ENCODE assay signal across 1 cellular context in the genomic region with DNA sequence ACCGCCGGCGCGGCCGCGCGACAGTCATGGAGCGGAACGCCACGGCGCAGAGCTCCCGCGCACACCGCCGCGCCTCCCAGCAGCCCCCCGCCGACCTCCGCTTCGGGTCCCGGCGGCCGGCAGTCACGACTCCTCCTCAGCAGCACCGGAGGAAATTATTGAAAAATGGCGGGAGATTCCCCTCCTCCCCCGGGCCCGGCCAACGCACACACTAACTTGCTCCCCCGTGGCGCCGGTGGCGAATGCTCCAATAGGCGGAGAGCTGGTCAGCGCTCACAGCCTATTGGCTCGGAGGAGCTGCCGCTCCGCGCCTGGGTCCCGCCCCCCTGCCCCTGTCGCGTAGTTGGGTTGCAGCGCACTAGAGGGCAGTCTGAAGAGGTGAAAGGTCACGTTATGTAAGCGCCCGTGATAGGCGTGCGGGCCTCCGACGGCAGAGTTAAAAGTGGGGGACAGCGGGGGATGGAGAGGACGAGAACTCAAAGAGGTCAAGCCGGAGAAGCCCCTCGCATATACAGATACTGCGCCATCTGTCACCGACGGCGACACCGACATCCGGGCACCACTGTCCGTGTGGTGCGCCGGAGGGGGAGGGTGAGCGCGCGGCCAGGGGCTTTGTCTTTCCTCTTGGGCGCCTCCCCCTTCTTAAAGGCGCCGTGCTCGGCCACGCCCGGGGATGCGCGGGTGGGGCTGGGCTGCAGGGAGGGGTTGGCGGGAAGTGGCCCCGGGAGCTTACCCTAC.
TF ChIP-seq lines count a peak whose summit lies in the region.

A gene with protein sequence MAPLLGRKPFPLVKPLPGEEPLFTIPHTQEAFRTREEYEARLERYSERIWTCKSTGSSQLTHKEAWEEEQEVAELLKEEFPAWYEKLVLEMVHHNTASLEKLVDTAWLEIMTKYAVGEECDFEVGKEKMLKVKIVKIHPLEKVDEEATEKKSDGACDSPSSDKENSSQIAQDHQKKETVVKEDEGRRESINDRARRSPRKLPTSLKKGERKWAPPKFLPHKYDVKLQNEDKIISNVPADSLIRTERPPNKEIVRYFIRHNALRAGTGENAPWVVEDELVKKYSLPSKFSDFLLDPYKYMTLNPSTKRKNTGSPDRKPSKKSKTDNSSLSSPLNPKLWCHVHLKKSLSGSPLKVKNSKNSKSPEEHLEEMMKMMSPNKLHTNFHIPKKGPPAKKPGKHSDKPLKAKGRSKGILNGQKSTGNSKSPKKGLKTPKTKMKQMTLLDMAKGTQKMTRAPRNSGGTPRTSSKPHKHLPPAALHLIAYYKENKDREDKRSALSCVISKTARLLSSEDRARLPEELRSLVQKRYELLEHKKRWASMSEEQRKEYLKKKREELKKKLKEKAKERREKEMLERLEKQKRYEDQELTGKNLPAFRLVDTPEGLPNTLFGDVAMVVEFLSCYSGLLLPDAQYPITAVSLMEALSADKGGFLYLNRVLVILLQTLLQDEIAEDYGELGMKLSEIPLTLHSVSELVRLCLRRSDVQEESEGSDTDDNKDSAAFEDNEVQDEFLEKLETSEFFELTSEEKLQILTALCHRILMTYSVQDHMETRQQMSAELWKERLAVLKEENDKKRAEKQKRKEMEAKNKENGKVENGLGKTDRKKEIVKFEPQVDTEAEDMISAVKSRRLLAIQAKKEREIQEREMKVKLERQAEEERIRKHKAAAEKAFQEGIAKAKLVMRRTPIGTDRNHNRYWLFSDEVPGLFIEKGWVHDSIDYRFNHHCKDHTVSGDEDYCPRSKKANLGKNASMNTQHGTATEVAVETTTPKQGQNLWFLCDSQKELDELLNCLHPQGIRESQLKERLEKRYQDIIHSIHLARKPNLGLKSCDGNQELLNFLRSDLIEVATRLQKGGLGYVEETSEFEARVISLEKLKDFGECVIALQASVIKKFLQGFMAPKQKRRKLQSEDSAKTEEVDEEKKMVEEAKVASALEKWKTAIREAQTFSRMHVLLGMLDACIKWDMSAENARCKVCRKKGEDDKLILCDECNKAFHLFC (N-terminal part only) (minus strand): TSS at position 213 of the 738 bp plus-strand sequence. CDS start 360 bp downstream, outside the sequence.

TF ChIP-seq in HepG2, 621 proteins besides CTCF, POLR2A, EP300 and RAD21 (continued from another document and continues in another):
- TF ChIP-seq, protein P1, sequence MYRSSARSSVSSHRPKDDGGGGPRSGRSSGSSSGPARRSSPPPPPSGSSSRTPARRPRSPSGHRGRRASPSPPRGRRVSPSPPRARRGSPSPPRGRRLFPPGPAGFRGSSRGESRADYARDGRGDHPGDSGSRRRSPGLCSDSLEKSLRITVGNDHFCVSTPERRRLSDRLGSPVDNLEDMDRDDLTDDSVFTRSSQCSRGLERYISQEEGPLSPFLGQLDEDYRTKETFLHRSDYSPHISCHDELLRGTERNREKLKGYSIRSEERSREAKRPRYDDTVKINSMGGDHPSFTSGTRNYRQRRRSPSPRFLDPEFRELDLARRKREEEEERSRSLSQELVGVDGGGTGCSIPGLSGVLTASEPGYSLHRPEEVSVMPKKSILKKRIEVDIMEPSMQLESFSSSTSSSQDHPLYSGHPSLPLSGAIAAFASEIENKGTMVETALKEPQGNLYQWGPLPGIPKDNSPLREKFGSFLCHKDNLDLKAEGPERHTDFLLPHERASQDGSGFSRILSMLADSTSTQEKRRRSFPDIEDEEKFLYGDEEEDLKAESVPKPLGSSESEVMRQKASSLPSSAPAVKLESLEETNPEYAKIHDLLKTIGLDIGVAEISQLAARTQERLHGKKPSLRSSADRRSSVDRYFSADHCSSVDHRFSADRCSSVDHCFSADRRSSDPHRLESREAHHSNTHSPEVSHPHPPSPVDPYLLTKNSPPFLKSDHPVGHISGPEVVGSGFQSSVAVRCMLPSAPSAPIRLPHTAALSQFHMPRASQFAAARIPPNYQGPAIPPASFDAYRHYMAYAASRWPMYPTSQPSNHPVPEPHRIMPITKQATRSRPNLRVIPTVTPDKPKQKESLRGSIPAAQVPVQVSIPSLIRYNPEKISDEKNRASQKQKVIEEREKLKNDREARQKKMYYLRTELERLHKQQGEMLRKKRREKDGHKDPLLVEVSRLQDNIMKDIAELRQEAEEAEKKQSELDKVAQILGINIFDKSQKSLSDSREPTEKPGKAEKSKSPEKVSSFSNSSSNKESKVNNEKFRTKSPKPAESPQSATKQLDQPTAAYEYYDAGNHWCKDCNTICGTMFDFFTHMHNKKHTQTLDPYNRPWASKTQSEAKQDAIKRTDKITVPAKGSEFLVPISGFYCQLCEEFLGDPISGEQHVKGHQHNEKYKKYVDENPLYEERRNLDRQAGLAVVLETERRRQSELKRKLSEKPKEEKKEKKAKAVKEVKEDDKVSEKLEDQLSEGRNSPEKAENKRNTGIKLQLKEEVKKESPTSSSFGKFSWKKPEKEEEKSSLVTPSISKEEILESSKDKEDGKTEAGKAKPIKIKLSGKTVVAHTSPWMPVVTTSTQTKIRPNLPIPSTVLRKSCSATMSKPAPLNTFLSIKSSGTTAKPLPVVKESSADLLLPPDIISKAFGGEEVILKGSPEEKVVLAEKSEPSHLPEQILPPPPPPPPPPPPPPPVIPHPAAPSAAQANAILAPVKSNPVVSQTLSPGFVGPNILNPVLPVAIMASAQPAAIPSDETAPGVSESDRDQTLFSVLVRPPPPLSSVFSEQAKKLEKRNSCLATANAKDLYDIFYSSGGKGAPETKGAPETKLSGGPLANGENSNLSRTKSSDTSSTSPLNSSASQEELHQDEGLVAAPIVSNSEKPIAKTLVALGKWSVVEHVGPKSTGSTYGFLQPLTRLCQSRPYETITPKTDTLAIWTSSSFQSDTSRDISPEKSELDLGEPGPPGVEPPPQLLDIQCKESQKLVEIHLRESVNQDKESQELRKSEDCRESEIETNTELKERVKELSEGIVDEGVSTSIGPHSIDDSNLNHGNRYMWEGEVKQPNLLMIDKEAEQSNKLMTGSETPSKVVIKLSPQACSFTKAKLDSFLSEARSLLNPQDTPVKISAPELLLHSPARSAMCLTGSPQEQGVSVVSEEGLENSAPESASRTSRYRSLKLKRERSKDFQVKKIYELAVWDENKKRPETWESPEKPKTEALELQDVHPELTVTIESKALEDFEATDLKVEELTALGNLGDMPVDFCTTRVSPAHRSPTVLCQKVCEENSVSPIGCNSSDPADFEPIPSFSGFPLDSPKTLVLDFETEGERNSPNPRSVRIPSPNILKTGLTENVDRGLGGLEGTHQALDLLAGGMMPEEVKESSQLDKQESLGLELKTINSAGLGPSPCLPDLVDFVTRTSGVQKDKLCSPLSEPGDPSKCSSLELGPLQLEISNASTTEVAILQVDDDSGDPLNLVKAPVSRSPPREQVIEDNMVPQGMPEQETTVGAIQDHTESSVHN (CRISPR knock-in tag; IDR thresholded peaks at IDR 0.05): no peak
- no peak for TF ChIP-seq ZNF432 (CRISPR knock-in tag; IDR thresholded peaks at IDR 0.05; ENCODE audit: borderline replicate concordance)
- TF ChIP-seq, protein P2, sequence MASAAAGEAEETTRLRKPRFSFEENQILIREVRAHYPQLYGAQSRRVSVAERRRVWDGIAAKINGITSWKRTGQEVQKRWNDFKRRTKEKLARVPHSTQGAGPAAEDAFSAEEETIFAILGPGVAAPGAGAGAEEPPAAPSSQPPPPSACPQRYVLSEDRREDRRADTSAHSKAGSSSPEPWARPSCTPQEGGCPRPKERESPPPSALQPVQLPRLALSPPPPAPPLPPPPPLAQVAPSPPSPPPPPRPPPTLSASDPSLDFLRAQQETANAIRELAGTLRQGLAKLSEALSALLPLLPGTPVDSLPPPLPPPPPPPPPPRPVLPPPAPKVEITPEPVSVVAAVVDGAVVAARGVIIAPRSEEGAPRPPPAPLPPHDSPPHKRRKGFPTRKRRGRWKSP (CRISPR knock-in tag; IDR thresholded peaks at IDR 0.05): peak; percentile 76; the same call in 1 of the 2 replicates
- TF ChIP-seq, protein P3, sequence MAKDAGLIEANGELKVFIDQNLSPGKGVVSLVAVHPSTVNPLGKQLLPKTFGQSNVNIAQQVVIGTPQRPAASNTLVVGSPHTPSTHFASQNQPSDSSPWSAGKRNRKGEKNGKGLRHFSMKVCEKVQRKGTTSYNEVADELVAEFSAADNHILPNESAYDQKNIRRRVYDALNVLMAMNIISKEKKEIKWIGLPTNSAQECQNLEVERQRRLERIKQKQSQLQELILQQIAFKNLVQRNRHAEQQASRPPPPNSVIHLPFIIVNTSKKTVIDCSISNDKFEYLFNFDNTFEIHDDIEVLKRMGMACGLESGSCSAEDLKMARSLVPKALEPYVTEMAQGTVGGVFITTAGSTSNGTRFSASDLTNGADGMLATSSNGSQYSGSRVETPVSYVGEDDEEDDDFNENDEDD (CRISPR knock-in tag; IDR thresholded peaks at IDR 0.05; ENCODE audit: borderline replicate concordance): peak; percentile 86; the same call in 1 of the 2 replicates
- TF ChIP-seq, protein P4, sequence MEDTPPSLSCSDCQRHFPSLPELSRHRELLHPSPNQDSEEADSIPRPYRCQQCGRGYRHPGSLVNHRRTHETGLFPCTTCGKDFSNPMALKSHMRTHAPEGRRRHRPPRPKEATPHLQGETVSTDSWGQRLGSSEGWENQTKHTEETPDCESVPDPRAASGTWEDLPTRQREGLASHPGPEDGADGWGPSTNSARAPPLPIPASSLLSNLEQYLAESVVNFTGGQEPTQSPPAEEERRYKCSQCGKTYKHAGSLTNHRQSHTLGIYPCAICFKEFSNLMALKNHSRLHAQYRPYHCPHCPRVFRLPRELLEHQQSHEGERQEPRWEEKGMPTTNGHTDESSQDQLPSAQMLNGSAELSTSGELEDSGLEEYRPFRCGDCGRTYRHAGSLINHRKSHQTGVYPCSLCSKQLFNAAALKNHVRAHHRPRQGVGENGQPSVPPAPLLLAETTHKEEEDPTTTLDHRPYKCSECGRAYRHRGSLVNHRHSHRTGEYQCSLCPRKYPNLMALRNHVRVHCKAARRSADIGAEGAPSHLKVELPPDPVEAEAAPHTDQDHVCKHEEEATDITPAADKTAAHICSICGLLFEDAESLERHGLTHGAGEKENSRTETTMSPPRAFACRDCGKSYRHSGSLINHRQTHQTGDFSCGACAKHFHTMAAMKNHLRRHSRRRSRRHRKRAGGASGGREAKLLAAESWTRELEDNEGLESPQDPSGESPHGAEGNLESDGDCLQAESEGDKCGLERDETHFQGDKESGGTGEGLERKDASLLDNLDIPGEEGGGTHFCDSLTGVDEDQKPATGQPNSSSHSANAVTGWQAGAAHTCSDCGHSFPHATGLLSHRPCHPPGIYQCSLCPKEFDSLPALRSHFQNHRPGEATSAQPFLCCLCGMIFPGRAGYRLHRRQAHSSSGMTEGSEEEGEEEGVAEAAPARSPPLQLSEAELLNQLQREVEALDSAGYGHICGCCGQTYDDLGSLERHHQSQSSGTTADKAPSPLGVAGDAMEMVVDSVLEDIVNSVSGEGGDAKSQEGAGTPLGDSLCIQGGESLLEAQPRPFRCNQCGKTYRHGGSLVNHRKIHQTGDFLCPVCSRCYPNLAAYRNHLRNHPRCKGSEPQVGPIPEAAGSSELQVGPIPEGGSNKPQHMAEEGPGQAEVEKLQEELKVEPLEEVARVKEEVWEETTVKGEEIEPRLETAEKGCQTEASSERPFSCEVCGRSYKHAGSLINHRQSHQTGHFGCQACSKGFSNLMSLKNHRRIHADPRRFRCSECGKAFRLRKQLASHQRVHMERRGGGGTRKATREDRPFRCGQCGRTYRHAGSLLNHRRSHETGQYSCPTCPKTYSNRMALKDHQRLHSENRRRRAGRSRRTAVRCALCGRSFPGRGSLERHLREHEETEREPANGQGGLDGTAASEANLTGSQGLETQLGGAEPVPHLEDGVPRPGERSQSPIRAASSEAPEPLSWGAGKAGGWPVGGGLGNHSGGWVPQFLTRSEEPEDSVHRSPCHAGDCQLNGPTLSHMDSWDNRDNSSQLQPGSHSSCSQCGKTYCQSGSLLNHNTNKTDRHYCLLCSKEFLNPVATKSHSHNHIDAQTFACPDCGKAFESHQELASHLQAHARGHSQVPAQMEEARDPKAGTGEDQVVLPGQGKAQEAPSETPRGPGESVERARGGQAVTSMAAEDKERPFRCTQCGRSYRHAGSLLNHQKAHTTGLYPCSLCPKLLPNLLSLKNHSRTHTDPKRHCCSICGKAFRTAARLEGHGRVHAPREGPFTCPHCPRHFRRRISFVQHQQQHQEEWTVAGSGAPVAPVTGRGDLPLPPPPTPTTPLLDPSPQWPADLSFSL (CRISPR knock-in tag; IDR thresholded peaks at IDR 0.05): no peak
- peak; percentile 32 for TF ChIP-seq XRCC5 (optimal IDR thresholded peaks at IDR 0.05; ENCODE audit: low read length)
- peak; percentile 83 for TF ChIP-seq KAT7 (CRISPR knock-in tag; IDR thresholded peaks at IDR 0.05; ENCODE audit: borderline replicate concordance)
- TF ChIP-seq ZNF777 (CRISPR knock-in tag; IDR thresholded peaks at IDR 0.05): peak; percentile 99
- TF ChIP-seq, protein P5, sequence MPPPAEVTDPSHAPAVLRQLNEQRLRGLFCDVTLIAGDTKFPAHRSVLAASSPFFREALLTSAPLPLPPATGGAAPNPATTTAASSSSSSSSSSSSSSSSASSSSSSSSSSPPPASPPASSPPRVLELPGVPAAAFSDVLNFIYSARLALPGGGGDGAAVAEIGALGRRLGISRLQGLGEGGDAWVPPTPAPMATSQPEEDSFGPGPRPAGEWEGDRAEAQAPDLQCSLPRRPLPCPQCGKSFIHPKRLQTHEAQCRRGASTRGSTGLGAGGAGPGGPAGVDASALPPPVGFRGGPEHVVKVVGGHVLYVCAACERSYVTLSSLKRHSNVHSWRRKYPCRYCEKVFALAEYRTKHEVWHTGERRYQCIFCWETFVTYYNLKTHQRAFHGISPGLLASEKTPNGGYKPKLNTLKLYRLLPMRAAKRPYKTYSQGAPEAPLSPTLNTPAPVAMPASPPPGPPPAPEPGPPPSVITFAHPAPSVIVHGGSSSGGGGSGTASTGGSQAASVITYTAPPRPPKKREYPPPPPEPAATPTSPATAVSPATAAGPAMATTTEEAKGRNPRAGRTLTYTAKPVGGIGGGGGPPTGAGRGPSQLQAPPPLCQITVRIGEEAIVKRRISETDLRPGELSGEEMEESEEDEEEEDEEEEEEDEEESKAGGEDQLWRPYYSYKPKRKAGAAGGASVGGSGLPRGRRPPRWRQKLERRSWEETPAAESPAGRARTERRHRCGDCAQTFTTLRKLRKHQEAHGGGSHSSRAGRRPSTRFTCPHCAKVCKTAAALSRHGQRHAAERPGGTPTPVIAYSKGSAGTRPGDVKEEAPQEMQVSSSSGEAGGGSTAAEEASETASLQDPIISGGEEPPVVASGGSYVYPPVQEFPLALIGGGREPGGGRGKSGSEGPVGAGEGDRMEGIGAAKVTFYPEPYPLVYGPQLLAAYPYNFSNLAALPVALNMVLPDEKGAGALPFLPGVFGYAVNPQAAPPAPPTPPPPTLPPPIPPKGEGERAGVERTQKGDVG (CRISPR knock-in tag; IDR thresholded peaks at IDR 0.05; ENCODE audit: borderline replicate concordance): peak; percentile 52
- TF ChIP-seq HDAC6 (IDR thresholded peaks at IDR 0.05; ENCODE audit: low read depth, low read length): no peak
- TF ChIP-seq ZNF839 (CRISPR knock-in tag; IDR thresholded peaks at IDR 0.05; ENCODE audit: borderline replicate concordance): peak; percentile 53; the same call in 1 of the 2 replicates
- TF ChIP-seq EED (CRISPR knock-in tag; IDR thresholded peaks at IDR 0.05): peak; percentile 7; the same call in 1 of the 2 replicates
- no peak for TF ChIP-seq ZBTB8A (CRISPR knock-in tag; IDR thresholded peaks at IDR 0.05; ENCODE audit: borderline replicate concordance, low read depth)
- peak; percentile 71; the same call in 1 of the 2 replicates for TF ChIP-seq MAZ (IDR thresholded peaks at IDR 0.05; ENCODE audit: borderline replicate concordance, low read depth, low read length)
- peak; percentile 79 for TF ChIP-seq MAZ (CRISPR knock-in tag; IDR thresholded peaks at IDR 0.05; ENCODE audit: low read depth)
- TF ChIP-seq CREM (IDR thresholded peaks at IDR 0.05): peak; percentile 76
- no peak for TF ChIP-seq CREM (CRISPR knock-in tag; IDR thresholded peaks at IDR 0.05)
- TF ChIP-seq, protein P6, sequence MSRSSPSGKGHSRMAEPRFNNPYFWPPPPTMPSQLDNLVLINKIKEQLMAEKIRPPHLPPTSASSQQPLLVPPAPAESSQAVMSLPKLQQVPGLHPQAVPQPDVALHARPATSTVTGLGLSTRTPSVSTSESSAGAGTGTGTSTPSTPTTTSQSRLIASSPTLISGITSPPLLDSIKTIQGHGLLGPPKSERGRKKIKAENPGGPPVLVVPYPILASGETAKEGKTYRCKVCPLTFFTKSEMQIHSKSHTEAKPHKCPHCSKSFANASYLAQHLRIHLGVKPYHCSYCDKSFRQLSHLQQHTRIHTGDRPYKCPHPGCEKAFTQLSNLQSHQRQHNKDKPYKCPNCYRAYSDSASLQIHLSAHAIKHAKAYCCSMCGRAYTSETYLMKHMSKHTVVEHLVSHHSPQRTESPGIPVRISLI (CRISPR knock-in tag; IDR thresholded peaks at IDR 0.05; ENCODE audit: borderline replicate concordance): 0 out of 2 replicates have a peak, but pooled peaks have one; percentile 9
